ENCODE assay signal across 1 cellular context in genomic region chr11:59754859-59755700, GRCh38.
TF ChIP-seq lines count a peak whose summit lies in the region.

STX3 (plus strand) TSS chr11:59755376; CDS start chr11:59755606, 230 bp downstream.

TF ChIP-seq in HEK293, 187 proteins besides CTCF, POLR2A, EP300 and RAD21 (continued from another document):
- TF ChIP-seq, protein P1, sequence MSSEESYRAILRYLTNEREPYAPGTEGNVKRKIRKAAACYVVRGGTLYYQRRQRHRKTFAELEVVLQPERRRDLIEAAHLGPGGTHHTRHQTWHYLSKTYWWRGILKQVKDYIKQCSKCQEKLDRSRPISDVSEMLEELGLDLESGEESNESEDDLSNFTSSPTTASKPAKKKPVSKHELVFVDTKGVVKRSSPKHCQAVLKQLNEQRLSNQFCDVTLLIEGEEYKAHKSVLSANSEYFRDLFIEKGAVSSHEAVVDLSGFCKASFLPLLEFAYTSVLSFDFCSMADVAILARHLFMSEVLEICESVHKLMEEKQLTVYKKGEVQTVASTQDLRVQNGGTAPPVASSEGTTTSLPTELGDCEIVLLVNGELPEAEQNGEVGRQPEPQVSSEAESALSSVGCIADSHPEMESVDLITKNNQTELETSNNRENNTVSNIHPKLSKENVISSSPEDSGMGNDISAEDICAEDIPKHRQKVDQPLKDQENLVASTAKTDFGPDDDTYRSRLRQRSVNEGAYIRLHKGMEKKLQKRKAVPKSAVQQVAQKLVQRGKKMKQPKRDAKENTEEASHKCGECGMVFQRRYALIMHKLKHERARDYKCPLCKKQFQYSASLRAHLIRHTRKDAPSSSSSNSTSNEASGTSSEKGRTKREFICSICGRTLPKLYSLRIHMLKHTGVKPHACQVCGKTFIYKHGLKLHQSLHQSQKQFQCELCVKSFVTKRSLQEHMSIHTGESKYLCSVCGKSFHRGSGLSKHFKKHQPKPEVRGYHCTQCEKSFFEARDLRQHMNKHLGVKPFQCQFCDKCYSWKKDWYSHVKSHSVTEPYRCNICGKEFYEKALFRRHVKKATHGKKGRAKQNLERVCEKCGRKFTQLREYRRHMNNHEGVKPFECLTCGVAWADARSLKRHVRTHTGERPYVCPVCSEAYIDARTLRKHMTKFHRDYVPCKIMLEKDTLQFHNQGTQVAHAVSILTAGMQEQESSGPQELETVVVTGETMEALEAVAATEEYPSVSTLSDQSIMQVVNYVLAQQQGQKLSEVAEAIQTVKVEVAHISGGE (tag by site-specific recombination; conservative IDR thresholded peaks at IDR 0.05; ENCODE audit: low read depth) = peak; percentile 42; the same call in 1 of the 2 replicates
- peak; percentile 84 for TF ChIP-seq KLF10 (tag by site-specific recombination; IDR thresholded peaks at IDR 0.05)
- no peak for TF ChIP-seq ZNF76 (tag by site-specific recombination; IDR thresholded peaks at IDR 0.05; ENCODE audit: borderline replicate concordance, low read depth)
- TF ChIP-seq ZNF791 (tag by site-specific recombination; IDR thresholded peaks at IDR 0.05) = no peak
- no peak for TF ChIP-seq ZNF560 (tag by site-specific recombination; IDR thresholded peaks at IDR 0.05; ENCODE audit: borderline replicate concordance)
- TF ChIP-seq ZNF629 (tag by site-specific recombination; IDR thresholded peaks at IDR 0.05) = 0 out of 2 replicates have a peak, but pooled peaks have one; percentile 11
- TF ChIP-seq ZNF843 (tag by site-specific recombination; IDR thresholded peaks at IDR 0.05) = no peak
- TF ChIP-seq IKZF3 (tag by site-specific recombination; IDR thresholded peaks at IDR 0.05) = no peak
- no peak for TF ChIP-seq TCF7L2 (IDR thresholded peaks at IDR 0.05; ENCODE audit: borderline replicate concordance, low read depth, low read length)
- TF ChIP-seq ZFP69B (tag by site-specific recombination; IDR thresholded peaks at IDR 0.05) = no peak
- no peak for TF ChIP-seq ZNF19 (tag by site-specific recombination; IDR thresholded peaks at IDR 0.05; ENCODE audit: low read depth)
- no peak for TF ChIP-seq ZNF548 (tag by site-specific recombination; IDR thresholded peaks at IDR 0.05)
- TF ChIP-seq SETDB1 (IDR thresholded peaks at IDR 0.05; ENCODE audit: insufficient read length, low read length) = no peak
- no peak; the same call in 1 of the 2 replicates for TF ChIP-seq ZNF561 (tag by site-specific recombination; IDR thresholded peaks at IDR 0.05; ENCODE audit: borderline replicate concordance)
- peak; percentile 15 for TF ChIP-seq KLF16 (tag by site-specific recombination; IDR thresholded peaks at IDR 0.05)
- TF ChIP-seq ZNF449 (tag by site-specific recombination; IDR thresholded peaks at IDR 0.05) = no peak
- TF ChIP-seq OVOL3 (tag by site-specific recombination; IDR thresholded peaks at IDR 0.05) = 0 out of 2 replicates have a peak, but pooled peaks have one; percentile 16
- TF ChIP-seq KLF1 (tag by site-specific recombination; IDR thresholded peaks at IDR 0.05) = peak; percentile 19; the same call in 1 of the 2 replicates
- TF ChIP-seq ZNF658 (tag by site-specific recombination; IDR thresholded peaks at IDR 0.05) = no peak
- peak; percentile 62 for TF ChIP-seq SP3 (tag by site-specific recombination; IDR thresholded peaks at IDR 0.05)
- TF ChIP-seq ELK4 (IDR thresholded peaks at IDR 0.05; ENCODE audit: borderline replicate concordance, low read depth, low read length) = no peak
- peak; percentile 56; the same call in 1 of the 2 replicates for TF ChIP-seq PRDM1 (tag by site-specific recombination; IDR thresholded peaks at IDR 0.05)
- no peak for TF ChIP-seq ZNF830 (tag by site-specific recombination; IDR thresholded peaks at IDR 0.05; ENCODE audit: low read depth)
- no peak for TF ChIP-seq ZNF311 (tag by site-specific recombination; IDR thresholded peaks at IDR 0.05; ENCODE audit: borderline replicate concordance)
- no peak for TF ChIP-seq GLIS1 (tag by site-specific recombination; IDR thresholded peaks at IDR 0.05)
- no peak for TF ChIP-seq KLF7 (tag by site-specific recombination; IDR thresholded peaks at IDR 0.05; ENCODE audit: borderline replicate concordance)
- TF ChIP-seq, protein P2, sequence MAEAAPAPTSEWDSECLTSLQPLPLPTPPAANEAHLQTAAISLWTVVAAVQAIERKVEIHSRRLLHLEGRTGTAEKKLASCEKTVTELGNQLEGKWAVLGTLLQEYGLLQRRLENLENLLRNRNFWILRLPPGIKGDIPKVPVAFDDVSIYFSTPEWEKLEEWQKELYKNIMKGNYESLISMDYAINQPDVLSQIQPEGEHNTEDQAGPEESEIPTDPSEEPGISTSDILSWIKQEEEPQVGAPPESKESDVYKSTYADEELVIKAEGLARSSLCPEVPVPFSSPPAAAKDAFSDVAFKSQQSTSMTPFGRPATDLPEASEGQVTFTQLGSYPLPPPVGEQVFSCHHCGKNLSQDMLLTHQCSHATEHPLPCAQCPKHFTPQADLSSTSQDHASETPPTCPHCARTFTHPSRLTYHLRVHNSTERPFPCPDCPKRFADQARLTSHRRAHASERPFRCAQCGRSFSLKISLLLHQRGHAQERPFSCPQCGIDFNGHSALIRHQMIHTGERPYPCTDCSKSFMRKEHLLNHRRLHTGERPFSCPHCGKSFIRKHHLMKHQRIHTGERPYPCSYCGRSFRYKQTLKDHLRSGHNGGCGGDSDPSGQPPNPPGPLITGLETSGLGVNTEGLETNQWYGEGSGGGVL (tag by site-specific recombination; IDR thresholded peaks at IDR 0.05) = peak; percentile 7; the same call in 1 of the 2 replicates
- no peak for TF ChIP-seq ZNF530 (tag by site-specific recombination; IDR thresholded peaks at IDR 0.05; ENCODE audit: low read depth)
- 0 out of 2 replicates have a peak, but pooled peaks have one; percentile 25 for TF ChIP-seq ZNF677 (tag by site-specific recombination; IDR thresholded peaks at IDR 0.05)
- TF ChIP-seq ZNF335 (tag by site-specific recombination; conservative IDR thresholded peaks at IDR 0.05) = peak; percentile 3; the same call in 1 of the 2 replicates
- no peak for TF ChIP-seq ZNF639 (tag by site-specific recombination; IDR thresholded peaks at IDR 0.05)
- peak; percentile 31 for TF ChIP-seq OSR2 (tag by site-specific recombination; IDR thresholded peaks at IDR 0.05)
- peak; percentile 50 for TF ChIP-seq ZBTB17 (tag by site-specific recombination; IDR thresholded peaks at IDR 0.05)
- no peak; the same call in 1 of the 2 replicates for TF ChIP-seq PRDM10 (tag by site-specific recombination; IDR thresholded peaks at IDR 0.05)
- TF ChIP-seq ZXDB (tag by site-specific recombination; IDR thresholded peaks at IDR 0.05) = peak; percentile 12; the same call in 1 of the 2 replicates
- TF ChIP-seq KLF8 (tag by site-specific recombination; IDR thresholded peaks at IDR 0.05) = peak; percentile 51
- TF ChIP-seq ZNF23 (tag by site-specific recombination; IDR thresholded peaks at IDR 0.05; ENCODE audit: borderline replicate concordance) = no peak
- no peak for TF ChIP-seq ZNF221 (tag by site-specific recombination; IDR thresholded peaks at IDR 0.05; ENCODE audit: borderline replicate concordance)
- TF ChIP-seq ZNF292 (tag by site-specific recombination; IDR thresholded peaks at IDR 0.05; ENCODE audit: borderline replicate concordance, low read depth) = no peak
- peak; percentile 78 for TF ChIP-seq ZEB2 (tag by site-specific recombination; IDR thresholded peaks at IDR 0.05)
- no peak for TF ChIP-seq ZNF48 (tag by site-specific recombination; IDR thresholded peaks at IDR 0.05)
- peak; percentile 46 for TF ChIP-seq ZBTB26 (tag by site-specific recombination; optimal IDR thresholded peaks at IDR 0.05)
- TF ChIP-seq SP2 (tag by site-specific recombination; IDR thresholded peaks at IDR 0.05) = peak; percentile 42
- TF ChIP-seq, protein P3, sequence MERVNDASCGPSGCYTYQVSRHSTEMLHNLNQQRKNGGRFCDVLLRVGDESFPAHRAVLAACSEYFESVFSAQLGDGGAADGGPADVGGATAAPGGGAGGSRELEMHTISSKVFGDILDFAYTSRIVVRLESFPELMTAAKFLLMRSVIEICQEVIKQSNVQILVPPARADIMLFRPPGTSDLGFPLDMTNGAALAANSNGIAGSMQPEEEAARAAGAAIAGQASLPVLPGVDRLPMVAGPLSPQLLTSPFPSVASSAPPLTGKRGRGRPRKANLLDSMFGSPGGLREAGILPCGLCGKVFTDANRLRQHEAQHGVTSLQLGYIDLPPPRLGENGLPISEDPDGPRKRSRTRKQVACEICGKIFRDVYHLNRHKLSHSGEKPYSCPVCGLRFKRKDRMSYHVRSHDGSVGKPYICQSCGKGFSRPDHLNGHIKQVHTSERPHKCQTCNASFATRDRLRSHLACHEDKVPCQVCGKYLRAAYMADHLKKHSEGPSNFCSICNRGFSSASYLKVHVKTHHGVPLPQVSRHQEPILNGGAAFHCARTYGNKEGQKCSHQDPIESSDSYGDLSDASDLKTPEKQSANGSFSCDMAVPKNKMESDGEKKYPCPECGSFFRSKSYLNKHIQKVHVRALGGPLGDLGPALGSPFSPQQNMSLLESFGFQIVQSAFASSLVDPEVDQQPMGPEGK (tag by site-specific recombination; IDR thresholded peaks at IDR 0.05) = 0 out of 2 replicates have a peak, but pooled peaks have one; percentile 28
- TF ChIP-seq ZNF18 (tag by site-specific recombination; IDR thresholded peaks at IDR 0.05) = no peak
- no peak for TF ChIP-seq ZNF133 (tag by site-specific recombination; IDR thresholded peaks at IDR 0.05)
